9 cellular contexts compared by ENCODE assay signal in the genomic region with DNA sequence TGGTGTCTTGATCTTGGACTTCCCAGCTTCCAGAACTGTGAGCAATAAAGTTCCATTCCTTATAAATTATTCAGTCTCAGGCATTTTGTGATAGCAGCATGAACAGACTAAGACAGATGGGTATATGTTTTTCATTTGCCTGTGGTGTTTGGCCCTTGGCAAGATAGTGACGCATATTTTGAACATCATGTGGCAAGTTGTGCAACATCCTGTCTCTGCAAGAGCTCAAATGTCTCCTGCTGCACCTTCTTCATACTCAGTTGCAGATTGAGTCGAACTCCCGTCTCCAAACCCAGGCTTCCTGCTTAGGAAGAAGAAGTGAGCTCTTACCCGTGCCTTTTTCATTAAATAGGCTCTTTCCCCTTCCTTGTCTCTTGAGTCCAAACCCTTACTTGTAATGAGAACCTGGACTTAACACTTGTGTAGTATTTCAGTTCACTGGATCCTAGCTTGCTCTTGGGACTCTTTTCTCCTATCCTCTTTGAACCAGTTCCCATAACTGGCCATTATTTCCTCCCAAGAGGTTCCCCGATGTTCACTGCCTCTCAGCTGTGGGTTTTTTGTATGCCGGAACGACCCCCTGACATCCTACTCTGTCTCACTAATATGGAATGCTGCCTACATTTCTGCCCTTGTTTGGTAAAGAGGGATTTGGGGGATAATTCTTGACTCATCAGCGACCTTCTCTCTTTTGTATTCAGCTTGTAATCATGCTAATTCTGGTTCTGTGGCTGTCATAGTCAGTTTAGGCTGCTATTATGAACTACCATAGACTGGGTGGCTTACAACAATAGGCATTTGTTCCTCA.
DNase-seq lines count a peak whose midpoint lies in the region; FAIRE-seq and TF ChIP-seq lines count a peak whose summit lies in the region.
"Had no signal": no experiment of that assay in that cellular context is flagged by ENCODE, and none has a peak within 500 bp of the region (broad histone marks: within the 10 kb centered on the region; RNA-seq: fewer than 3 reads in every experiment).

No MANE protein-coding gene starts in this region.

- peak overlapping the region; percentile 71 for H3K9ac ChIP-seq in skeletal muscle satellite cell (ENCODE audit: low read depth, low read length)

- peaks cover 5% of the 10 kb centered on the region for H3K9me3 ChIP-seq in skeletal muscle satellite cell (replicated peaks; ENCODE audit: low read length)

- CTCF ChIA-PET in RWPE1 (lab: Yijun Ruan, JAX), result interaction anchor here (0.6 kb wide), 1 partner anchor 188 kb away, joined by 3 read pairs; no protein-coding TSS in a partner anchor

- no peak overlapping the region for H3K4me3 ChIP-seq in fibroblast of mammary gland (ENCODE audit: control insufficient read depth, low read depth, low read length)
- peak overlapping the region; percentile 19 for H3K4me3 ChIP-seq in skeletal muscle satellite cell (ENCODE audit: low read length)

- H3K27me3 ChIP-seq in skeletal muscle satellite cell (ENCODE audit: control insufficient read depth, insufficient read depth, low read length), result no peaks in the 10 kb centered on the region

- DNase-seq in HCEC 1CT (peak; percentile 99), RWPE1 (ENCODE audit: low spot score) (peak; percentile 50), fibroblast of mammary gland (ENCODE audit: low read depth) (peak; percentile 100), NCI-H2107 (lab: John Stamatoyannopoulos, UW) (no peak), GM19239 (ENCODE audit: insufficient read length, low spot score) (no peak), NCI-H1930 (lab: John Stamatoyannopoulos, UW) (no peak), GM12892 (ENCODE audit: insufficient read length) (no peak)
- DNase-seq: NK-92 treated with Interleukin-12 subunit alpha and Interleukin-12 subunit beta, amount 100 ng/mL, for 24 hours had no signal

- H3K27ac ChIP-seq in RWPE1, result no peak overlapping the region

- H3K4me1 ChIP-seq in skeletal muscle satellite cell (ENCODE audit: control insufficient read depth, insufficient read depth, low read length), result peaks cover 25% of the 10 kb centered on the region

- TF ChIP-seq POLR2A in GM12892 (IDR thresholded peaks at IDR 0.05; ENCODE audit: low read depth, low read length), result no peak

- POLR2A ChIA-PET in RWPE1 (lab: Yijun Ruan, JAX; ENCODE audit: low non-redundant PET), result no interaction called here

- TF ChIP-seq CTCF in RWPE1 (conservative IDR thresholded peaks at IDR 0.05; ENCODE audit: low read depth), result no peak
- no peak for TF ChIP-seq CTCF in fibroblast of mammary gland (conservative IDR thresholded peaks at IDR 0.05; ENCODE audit: control insufficient read depth, insufficient read depth, low read depth, low read length)

- H3K4me2 ChIP-seq in skeletal muscle satellite cell (ENCODE audit: low read length), result peak overlapping the region; percentile 58

- FAIRE-seq in GM19239 (lab: Jason Lieb, UNC) (no peak), GM12892 (lab: Jason Lieb, UNC) (no peak)

- no peaks in the 10 kb centered on the region for H3K36me3 ChIP-seq in skeletal muscle satellite cell (ENCODE audit: insufficient read depth, low read length)

Comparison
In these comparisons a context has a peak if more than half of its experiments do, and no peak if none do; other contexts are left out.
1. DNase-seq: peak in HCEC 1CT (single experiment), RWPE1 (single experiment) and fibroblast of mammary gland (single experiment); none in NCI-H2107 (single experiment), GM19239 (single experiment), NCI-H1930 (0 of 2) and GM12892 (single experiment).